Comparison of ENCODE assay signal across 28 cellular contexts in the genomic region with DNA sequence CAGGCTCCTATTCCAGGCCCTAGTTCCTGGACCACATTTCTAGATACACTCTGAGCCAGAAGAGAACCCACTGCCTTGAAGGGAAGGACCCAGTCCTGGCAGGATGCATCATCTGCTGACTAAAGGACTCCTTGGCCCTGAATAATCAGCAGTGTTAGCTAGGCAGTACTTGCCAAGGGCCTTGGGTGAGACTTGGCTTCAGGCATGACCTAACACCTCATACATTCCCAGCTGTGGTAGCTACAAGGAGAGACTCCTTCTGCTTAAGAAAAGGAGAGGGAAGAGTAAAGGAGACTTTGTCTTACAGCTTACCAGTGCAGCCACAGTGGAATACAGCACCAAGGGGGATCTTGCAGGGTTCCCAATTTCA. TPM values are rescaled to one million over a fixed set of nuclear protein-coding genes. Genes with fewer than 3 reads are reported as not detected.
A peak's percentile ranks its signal among the peaks of the same experiment; 100 is the strongest.
DNase-seq lines count a peak whose midpoint lies in the region; ATAC-seq, FAIRE-seq and TF ChIP-seq lines count a peak whose summit lies in the region.
"Had no signal": no experiment of that assay in that cellular context is flagged by ENCODE, and none has a peak within 500 bp of the region (broad histone marks: within the 10 kb centered on the region; RNA-seq: fewer than 3 reads in every experiment).

No MANE protein-coding gene starts in this region.

- H3K79me2 ChIP-seq in astrocyte (ENCODE audit: insufficient read depth, low read length) = peaks cover 95% of the 10 kb centered on the region

- no peak for FAIRE-seq in astrocyte (lab: Jason Lieb, UNC)
- FAIRE-seq: kidney, pancreas had no signal

- H3K9ac ChIP-seq in astrocyte (ENCODE audit: low read length) = no peak overlapping the region

- H3K4me3 ChIP-seq in astrocyte (ENCODE audit: insufficient read depth, low read depth, low read length) = no peak overlapping the region
- no peak overlapping the region for H3K4me3 ChIP-seq in foreskin fibroblast (ENCODE audit: low read depth in 1 of 2, low read length in 2 of 2)
- H3K4me3 ChIP-seq: cardiac muscle cell, colonic mucosa, pancreas, right lobe of liver, suprapubic skin had no signal

- peaks cover 10% of the 10 kb centered on the region for H3K36me3 Mint-ChIP-seq in astrocyte (ENCODE audit: low read depth, unreplicated experiment)

- DNase-seq in EH (ENCODE audit: low read depth) (peak; percentile 66), HT1080 (ENCODE audit: low read depth) (peak; percentile 33), astrocyte (ENCODE audit: low read depth) (peak; percentile 42), foreskin fibroblast (peak; percentile 62 to 76), NCI-H524 (lab: John Stamatoyannopoulos, UW) (no peak)
- DNase-seq: activated CD4-positive, alpha-beta T cell treated with anti-CD3 and anti-CD28 coated beads, Interleukin-2, amount 50 U/mL, for 4 hours; activated naive CD4-positive, alpha-beta T cell treated with anti-CD3 and anti-CD28 coated beads, Interleukin-2, amount 10 ng/mL, durations not matched to agents 7 days and 5 days; amygdala; colonic mucosa; effector memory CD4-positive, alpha-beta T cell; GF-D8; glutamatergic neuron; NCI-H1105; NCI-H1930; NCI-H69; pancreas; right lobe of liver; stimulated activated CD4-positive, alpha-beta T cell treated with anti-CD3 and anti-CD28 coated beads, Interleukin-12 subunit alpha, Interleukin-12 subunit beta, amount 100 ng/mL, for 4 hours; stimulated activated CD4-positive, alpha-beta T cell treated with anti-CD3 and anti-CD28 coated beads, Interleukin-4, amount 100 ng/mL, for 1 hour; stimulated activated naive CD4-positive, alpha-beta T cell; T-helper 1 cell had no signal

- TF ChIP-seq CTCF in astrocyte (IDR thresholded peaks at IDR 0.05; ENCODE audit: insufficient read depth, low read depth, low read length) (no peak), foreskin fibroblast (IDR thresholded peaks at IDR 0.05; ENCODE audit: low read depth, low read length) (no peak)

- H3K4me1 ChIP-seq in astrocyte (ENCODE audit: insufficient read depth, low read length) = no peaks in the 10 kb centered on the region
- H3K4me1 ChIP-seq: colonic mucosa, right lobe of liver had no signal

- H3K27me3 ChIP-seq in astrocyte (ENCODE audit: insufficient read depth, low read length) = no peaks in the 10 kb centered on the region
- H3K27me3 ChIP-seq: cardiac muscle cell, colonic mucosa, pancreas, right lobe of liver, suprapubic skin had no signal

- H3K4me2 ChIP-seq in astrocyte (ENCODE audit: low read length) = no peak overlapping the region

- no peaks in the 10 kb centered on the region for H3K27me3 Mint-ChIP-seq in astrocyte (ENCODE audit: low read depth, unreplicated experiment)
- H3K27me3 Mint-ChIP-seq: activated naive CD4-positive, alpha-beta T cell treated with anti-CD3 and anti-CD28 coated beads, Interleukin-2, amount 10 ng/mL, durations not matched to agents 7 days and 5 days had no signal

- no peak overlapping the region for H2AFZ ChIP-seq in astrocyte (ENCODE audit: low read depth, low read length)

- no peaks in the 10 kb centered on the region for H3K9me3 Mint-ChIP-seq in astrocyte (ENCODE audit: unreplicated experiment)

- no peak overlapping the region for H3K27ac Mint-ChIP-seq in astrocyte (ENCODE audit: unreplicated experiment)
- H3K27ac Mint-ChIP-seq: activated naive CD4-positive, alpha-beta T cell treated with anti-CD3 and anti-CD28 coated beads, Interleukin-2, amount 10 ng/mL, durations not matched to agents 7 days and 5 days had no signal

- H3K4me1 Mint-ChIP-seq in astrocyte (ENCODE audit: low read depth, unreplicated experiment) = peaks cover 8% of the 10 kb centered on the region
- H3K4me1 Mint-ChIP-seq: activated naive CD4-positive, alpha-beta T cell treated with anti-CD3 and anti-CD28 coated beads, Interleukin-2, amount 10 ng/mL, durations not matched to agents 7 days and 5 days had no signal

- H4K20me1 ChIP-seq in astrocyte (ENCODE audit: insufficient read depth, low read length) = peaks cover 93% of the 10 kb centered on the region

- no peak for ATAC-seq in HG02981 (IDR thresholded peaks at IDR 0.05; ENCODE audit: unreplicated experiment)
- ATAC-seq in GM21526 (IDR thresholded peaks at IDR 0.05; ENCODE audit: low FRiP score, unreplicated experiment) = no peak
- no peak for ATAC-seq in HG02571 (IDR thresholded peaks at IDR 0.05; ENCODE audit: unreplicated experiment)
- ATAC-seq: Panc1, right lobe of liver had no signal

- no peak overlapping the region for H3K4me3 Mint-ChIP-seq in astrocyte (ENCODE audit: unreplicated experiment)
- H3K4me3 Mint-ChIP-seq: activated naive CD4-positive, alpha-beta T cell treated with anti-CD3 and anti-CD28 coated beads, Interleukin-2, amount 10 ng/mL, durations not matched to agents 7 days and 5 days had no signal

- no peak overlapping the region for H3K27ac ChIP-seq in astrocyte (ENCODE audit: low read depth, low read length)
- H3K27ac ChIP-seq: cardiac muscle cell, colonic mucosa, pancreas, right lobe of liver, suprapubic skin had no signal

- H3K36me3 ChIP-seq in astrocyte (ENCODE audit: insufficient read depth, low read length) = no peaks in the 10 kb centered on the region
- H3K36me3 ChIP-seq: cardiac muscle cell, colonic mucosa, pancreas, right lobe of liver, suprapubic skin had no signal

- H3K9me3 ChIP-seq in astrocyte (ENCODE audit: insufficient read depth, low read depth, low read length) = no peaks in the 10 kb centered on the region
- H3K9me3 ChIP-seq: colonic mucosa, pancreas, suprapubic skin had no signal

RNA-seq across cellular contexts. Expression of gene PEAK1, which starts 26.4 kb away (rescaled TPM):
- total RNA-seq in HT1080 (2014; rRNA removed; shearing (Covaris generic)) = 14.0 and 16.5 TPM in 2 replicates
- 7.9 and 12.7 TPM in 2 replicates for polyA plus RNA-seq in HT1080 (2015; cell fraction: cytosol; rRNA removed)
- polyA plus RNA-seq in HT1080 (2015; cell fraction: nucleus; rRNA removed) = 25.4 and 31.0 TPM in 2 replicates
- 58.5 and 62.3 TPM in 2 replicates for total RNA-seq in astrocyte

RNA-seq across cellular contexts. Expression of gene HMG20A, which starts 27.2 kb away (rescaled TPM):
- total RNA-seq in HT1080 (2014; rRNA removed; shearing (Covaris generic)) = 27.7 and 34.1 TPM in 2 replicates
- polyA plus RNA-seq in HT1080 (2015; cell fraction: cytosol; rRNA removed) = 38.6 and 45.0 TPM in 2 replicates
- 65.5 TPM in 2 replicates for polyA plus RNA-seq in HT1080 (2015; cell fraction: nucleus; rRNA removed)
- total RNA-seq in astrocyte = 46.8 and 47.4 TPM in 2 replicates

Comparison
In these comparisons a context has a peak if more than half of its experiments do, and no peak if none do; other contexts are left out.
1. DNase-seq: peak in EH (single experiment), HT1080 (single experiment), astrocyte (single experiment) and foreskin fibroblast (2 of 2); none in NCI-H524 (0 of 2).